Comparison of ENCODE assay signal across 1 cellular context in genomic region chr6:130457605-130458004, GRCh38.
TF ChIP-seq lines count a peak whose summit lies in the region.

No MANE protein-coding gene starts in this region.

TF ChIP-seq in GM23338, 12 proteins besides CTCF, POLR2A, EP300 and RAD21 (continued from another document):
- 0 out of 2 replicates have a peak, but pooled peaks have one; percentile 43 for TF ChIP-seq ZNF462 (CRISPR knock-in tag; IDR thresholded peaks at IDR 0.05)
- TF ChIP-seq ZNF114 (CRISPR knock-in tag; IDR thresholded peaks at IDR 0.05) = no peak
- no peak for TF ChIP-seq EZH2phosphoT487 (IDR thresholded peaks at IDR 0.05; ENCODE audit: unreplicated experiment)
- no peak for TF ChIP-seq STAT1 (IDR thresholded peaks at IDR 0.05; ENCODE audit: unreplicated experiment)
- TF ChIP-seq CREB1 (CRISPR knock-in tag; IDR thresholded peaks at IDR 0.05; ENCODE audit: low read depth) = no peak
